ENCODE assay signal across 20 cellular contexts in the genomic region with DNA sequence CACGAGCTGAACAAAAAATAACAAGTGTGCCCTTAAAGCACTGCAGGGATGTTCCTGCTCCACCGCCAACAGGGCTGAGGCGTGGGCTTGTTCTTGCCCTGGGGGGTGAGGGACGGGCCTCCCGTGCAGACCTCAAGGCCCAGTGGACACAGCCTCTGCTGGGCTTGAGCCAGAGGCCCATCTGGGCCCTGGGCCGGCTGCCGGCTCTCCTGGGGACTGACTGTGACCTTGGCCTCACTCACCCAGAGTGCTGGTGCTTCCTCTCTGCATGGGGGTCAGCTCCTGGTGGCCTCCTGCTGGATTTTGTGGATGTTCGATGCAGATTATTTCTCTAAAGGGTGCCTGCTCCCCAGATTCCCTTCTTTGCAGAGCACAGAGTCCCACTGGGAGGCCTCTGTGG.
"Had no signal": no experiment of that assay in that cellular context is flagged by ENCODE, and none has a peak within 500 bp of the region (broad histone marks: within the 10 kb centered on the region; RNA-seq: fewer than 3 reads in every experiment).

No MANE protein-coding gene starts in this region.

- H3K4me3 ChIP-seq: heart right ventricle, spleen, tibial artery had no signal

- FAIRE-seq: endometrium, keratinocyte, urothelium cell line had no signal

- DNase-seq: activated CD4-positive, alpha-beta T cell treated with anti-CD3 and anti-CD28 coated beads for 1 hour; activated CD4-positive, alpha-beta T cell treated with anti-CD3 and anti-CD28 coated beads, Interleukin-2, amount 50 U/mL, for 4 hours; activated CD8-positive, alpha-beta memory T cell treated with anti-CD3 and anti-CD28 coated beads for 24 hours; activated gamma-delta T cell; activated naive CD4-positive, alpha-beta T cell treated with anti-CD3 and anti-CD28 coated beads, Interleukin-2, amount 50 U/mL, for 16 hours; activated T-cell treated with anti-CD3 and anti-CD28 coated beads, Interleukin-2, amount 50 U/mL, for 72 hours; aorta; brain microvascular endothelial cell; cerebellar nuclear complex; effector CD4-positive, alpha-beta T cell; naive thymus-derived CD4-positive, alpha-beta T cell; spleen; stimulated activated CD4-positive, alpha-beta T cell treated with anti-CD3 and anti-CD28 coated beads, Interleukin-4, amount 100 ng/mL, for 1 hour; stimulated activated naive CD4-positive, alpha-beta T cell treated with Interleukin-2 at 50 U/mL for 16 hours; T-helper 9 cell; tibial artery had no signal

- ATAC-seq: activated T-cell treated with anti-CD3 and anti-CD28 coated beads, Interleukin-2, amount 50 U/mL, for 72 hours; naive thymus-derived CD4-positive, alpha-beta T cell had no signal

- H3K27ac ChIP-seq: brain microvascular endothelial cell, heart right ventricle, spleen, tibial artery had no signal

- H3K9me3 ChIP-seq: heart right ventricle, spleen, tibial artery had no signal

- H3K27me3 ChIP-seq: brain microvascular endothelial cell, heart right ventricle, spleen, tibial artery had no signal
